ENCODE assay signal across 10 cellular contexts in genomic region chr4:48490680-48491513, GRCh38. TPM values are rescaled to one million over a fixed set of nuclear protein-coding genes. Genes with fewer than 3 reads are reported as not detected.
DNase-seq lines count a peak whose midpoint lies in the region; ATAC-seq and TF ChIP-seq lines count a peak whose summit lies in the region.
"Had no signal": no experiment of that assay in that cellular context is flagged by ENCODE, and none has a peak within 500 bp of the region (broad histone marks: within the 10 kb centered on the region; RNA-seq: fewer than 3 reads in every experiment).

No MANE protein-coding gene starts in this region.

- DNase-seq in GM23248 (no peak), iPS-NIHi11 (ENCODE audit: low spot score) (peak; percentile 53), smooth muscle cell (lab: John Stamatoyannopoulos, UW; ENCODE audit: unreplicated experiment) (no peak), MM.1S (no peak)
- DNase-seq: SK-N-SH had no signal

- H3K9me2 ChIP-seq in GM23248 (ENCODE audit: insufficient read depth) (no peaks in the 10 kb centered on the region), MM.1S (replicated peaks; ENCODE audit: insufficient read depth, low read length) (no peaks in the 10 kb centered on the region)
- H3K9me2 ChIP-seq: SK-N-SH had no signal

- no peak overlapping the region for H3K4me2 ChIP-seq in GM23248 (ENCODE audit: unreplicated experiment)
- H3K4me2 ChIP-seq in smooth muscle cell: peak overlapping the region; percentile 54
- no peak overlapping the region for H3K4me2 ChIP-seq in MM.1S (ENCODE audit: low read depth, low read length)
- H3K4me2 ChIP-seq: SK-N-SH had no signal

- no peak overlapping the region for H3K4me3 Mint-ChIP-seq in activated T-helper 17 cell treated with anti-CD3 and anti-CD28 coated beads, Interleukin-2, amount 50 U/mL, for 72 hours

- H3K27me3 ChIP-seq in GM23248 (replicated peaks; ENCODE audit: insufficient read depth) (peaks cover 56% of the 10 kb centered on the region), smooth muscle cell (ENCODE audit: low read depth) (peaks cover 82% of the 10 kb centered on the region), MM.1S (replicated peaks; ENCODE audit: insufficient read depth, low read length) (no peaks in the 10 kb centered on the region)

- no peaks in the 10 kb centered on the region for H3K4me1 ChIP-seq in GM23248 (ENCODE audit: insufficient read depth)
- no peaks in the 10 kb centered on the region for H3K4me1 ChIP-seq in smooth muscle cell (ENCODE audit: low read depth)
- no peaks in the 10 kb centered on the region for H3K4me1 ChIP-seq in MM.1S (ENCODE audit: low read length)

- ATAC-seq in activated T-helper 17 cell treated with anti-CD3 and anti-CD28 coated beads, Interleukin-2, amount 50 U/mL, for 72 hours (replicated peaks): peak; percentile 24
- ATAC-seq in HG02798 (IDR thresholded peaks at IDR 0.05; ENCODE audit: poor library complexity, unreplicated experiment) (no peak), HG03045 (IDR thresholded peaks at IDR 0.05; ENCODE audit: unreplicated experiment) (no peak)

- no peaks in the 10 kb centered on the region for H3K4me1 Mint-ChIP-seq in activated T-helper 17 cell treated with anti-CD3 and anti-CD28 coated beads, Interleukin-2, amount 50 U/mL, for 72 hours

- H3K9me3 ChIP-seq in GM23248 (ENCODE audit: low read depth) (no peaks in the 10 kb centered on the region), smooth muscle cell (replicated peaks; ENCODE audit: low read depth) (no peaks in the 10 kb centered on the region), MM.1S (replicated peaks; ENCODE audit: insufficient read depth, low read length) (no peaks in the 10 kb centered on the region)
- H3K9me3 ChIP-seq: SK-N-SH, tibial nerve had no signal

- no peak overlapping the region for H3K27ac Mint-ChIP-seq in activated T-helper 17 cell treated with anti-CD3 and anti-CD28 coated beads, Interleukin-2, amount 50 U/mL, for 72 hours

- H3K9ac ChIP-seq in GM23248 (no peak overlapping the region), smooth muscle cell (ENCODE audit: low read depth) (no peak overlapping the region), MM.1S (ENCODE audit: low read length) (no peak overlapping the region)
- H3K9ac ChIP-seq: SK-N-SH had no signal

- H3K9me3 Mint-ChIP-seq in activated T-helper 17 cell treated with anti-CD3 and anti-CD28 coated beads, Interleukin-2, amount 50 U/mL, for 72 hours: no peaks in the 10 kb centered on the region

- H3F3A ChIP-seq in GM23248 (ENCODE audit: insufficient read depth) (peaks cover 6% of the 10 kb centered on the region; the same call in 1 of the 2 replicates), smooth muscle cell (ENCODE audit: low read depth) (no peaks in the 10 kb centered on the region), MM.1S (ENCODE audit: insufficient read depth, low read length) (no peaks in the 10 kb centered on the region)

- H3K27ac ChIP-seq in GM23248: no peak overlapping the region
- no peak overlapping the region for H3K27ac ChIP-seq in smooth muscle cell (ENCODE audit: low read depth)
- H3K27ac ChIP-seq in MM.1S (ENCODE audit: low read length): no peak overlapping the region
- H3K27ac ChIP-seq: tibial nerve had no signal

- peak overlapping the region; percentile 60; the same call in 1 of the 2 replicates for H2AFZ ChIP-seq in GM23248
- H2AFZ ChIP-seq in smooth muscle cell (ENCODE audit: low read depth): no peak overlapping the region
- H2AFZ ChIP-seq in MM.1S (ENCODE audit: low read length): no peak overlapping the region

- no peaks in the 10 kb centered on the region for H3K79me2 ChIP-seq in GM23248 (ENCODE audit: insufficient read depth)
- no peaks in the 10 kb centered on the region for H3K79me2 ChIP-seq in smooth muscle cell (ENCODE audit: low read depth)
- H3K79me2 ChIP-seq in MM.1S (ENCODE audit: low read length): no peaks in the 10 kb centered on the region

- peaks cover 31% of the 10 kb centered on the region for H3K27me3 Mint-ChIP-seq in activated T-helper 17 cell treated with anti-CD3 and anti-CD28 coated beads, Interleukin-2, amount 50 U/mL, for 72 hours

- H4K20me1 ChIP-seq in GM23248 (ENCODE audit: insufficient read depth) (no peaks in the 10 kb centered on the region), smooth muscle cell (ENCODE audit: low read depth) (no peaks in the 10 kb centered on the region), MM.1S (ENCODE audit: insufficient read depth, low read length) (no peaks in the 10 kb centered on the region)

- WGBS in GM23248 (ENCODE audit: low coverage in 1 of 2, low lambda C conversion rate in 2 of 2, missing lambda C conversion rate in 2 of 2), 2 experiments: 15 to 16% methylated on average over 78 to 93 of the region's 104 CpGs
- WGBS in smooth muscle cell (ENCODE audit: low lambda C conversion rate): 13% methylated on average over 70 of the region's 104 CpGs

- H3K36me3 ChIP-seq in GM23248 (ENCODE audit: low read depth) (no peaks in the 10 kb centered on the region), smooth muscle cell (ENCODE audit: low read depth) (no peaks in the 10 kb centered on the region), MM.1S (replicated peaks; ENCODE audit: insufficient read depth, low read length) (no peaks in the 10 kb centered on the region)
- H3K36me3 ChIP-seq: tibial nerve had no signal

- TF ChIP-seq CTCF in smooth muscle cell (IDR thresholded peaks at IDR 0.05; ENCODE audit: borderline replicate concordance, insufficient read depth, poor library complexity, severe bottlenecking) (no peak), MM.1S (IDR thresholded peaks at IDR 0.05; ENCODE audit: low read length) (no peak)

- H3K36me3 Mint-ChIP-seq in activated T-helper 17 cell treated with anti-CD3 and anti-CD28 coated beads, Interleukin-2, amount 50 U/mL, for 72 hours (ENCODE audit: low read depth): peaks cover 7% of the 10 kb centered on the region

- in situ Hi-C loops in GM23248 (cut with MboI): no loop called here

- H3K4me3 ChIP-seq in GM23248 (no peak overlapping the region), smooth muscle cell (peak overlapping the region; percentile 35), MM.1S (ENCODE audit: low read length) (no peak overlapping the region)

RNA-seq across cellular contexts. Expression of gene ZAR1, which starts 0.8 kb away (rescaled TPM):
- not detected in 2 replicates for total RNA-seq in GM23248 (2014; rRNA removed; shearing (Covaris generic))
- polyA plus RNA-seq in GM23248 (2016; fragmentation: Nextera tagmentation; extraction: Ambion mirVana) (not detected in 2 replicates), smooth muscle cell (0.15 TPM in 1 of 2 replicates, not detected in the other)
- total RNA-seq in activated T-helper 17 cell treated with anti-CD3 and anti-CD28 coated beads, Interleukin-2, amount 50 U/mL, for 72 hours: not detected
- not detected in 2 replicates for total RNA-seq in smooth muscle cell
- total RNA-seq: myocyte had no signal
- polyA plus RNA-seq: SK-N-SH had no signal

RNA-seq across cellular contexts. Expression of gene SLC10A4, which starts 7.8 kb away (rescaled TPM):
- not detected in 2 replicates for total RNA-seq in GM23248 (2014; rRNA removed; shearing (Covaris generic))
- polyA plus RNA-seq in GM23248 (2016; fragmentation: Nextera tagmentation; extraction: Ambion mirVana) (not detected in 2 replicates), smooth muscle cell (0.08 TPM in 1 of 2 replicates, not detected in the other)
- not detected for total RNA-seq in activated T-helper 17 cell treated with anti-CD3 and anti-CD28 coated beads, Interleukin-2, amount 50 U/mL, for 72 hours
- 0.67 TPM in 1 of 2 replicates, not detected in the other for total RNA-seq in smooth muscle cell
- total RNA-seq: myocyte had no signal
